In genomic region chr1:153670257-153670858, GRCh38 we compare ENCODE assay signal across 10 cellular contexts. TPM values are rescaled to one million over a fixed set of nuclear protein-coding genes. Genes with fewer than 3 reads are reported as not detected.
DNase-seq lines count a peak whose midpoint lies in the region; ATAC-seq, FAIRE-seq and TF ChIP-seq lines count a peak whose summit lies in the region.
"Had no signal": no experiment of that assay in that cellular context is flagged by ENCODE, and none has a peak within 500 bp of the region (broad histone marks: within the 10 kb centered on the region; RNA-seq: fewer than 3 reads in every experiment).

No MANE protein-coding gene starts in this region.

- no peaks in the 10 kb centered on the region for H4K20me1 ChIP-seq in neural cell (ENCODE audit: insufficient read depth)

- ATAC-seq in HG03571 (IDR thresholded peaks at IDR 0.05; ENCODE audit: unreplicated experiment) (peak; percentile 18), HG03139 (IDR thresholded peaks at IDR 0.05; ENCODE audit: unreplicated experiment) (no peak)

- no peak for TF ChIP-seq RAD21 in neural cell (conservative IDR thresholded peaks at IDR 0.05)

- H3K9me3 ChIP-seq in Caco-2 (no peaks in the 10 kb centered on the region), duodenal mucosa (ENCODE audit: control insufficient read depth in 1 of 2, low read length in 2 of 2) (no peaks in the 10 kb centered on the region), neural cell (ENCODE audit: low read length) (no peaks in the 10 kb centered on the region)

- no peaks in the 10 kb centered on the region for H3F3A ChIP-seq in neural cell (ENCODE audit: insufficient read depth, low read length, poor library complexity, severe bottlenecking)

- peak overlapping the region; percentile 99 for H3K4me2 ChIP-seq in neural cell (ENCODE audit: low read length)

- H3K9me3 Mint-ChIP-seq in Caco-2 (ENCODE audit: unreplicated experiment), result no peaks in the 10 kb centered on the region
- H3K9me3 Mint-ChIP-seq: naive thymus-derived CD8-positive, alpha-beta T cell had no signal

- H3K36me3 ChIP-seq in Caco-2 (ENCODE audit: control insufficient read depth, insufficient read depth, low read length), result peaks cover 8% of the 10 kb centered on the region
- peaks cover 21 to 38% of the 10 kb centered on the region in 2 donors for H3K36me3 ChIP-seq in duodenal mucosa (ENCODE audit: control insufficient read depth in 1 of 2, insufficient read depth in 2 of 2, low read length in 2 of 2)
- peaks cover 20% of the 10 kb centered on the region for H3K36me3 ChIP-seq in neural cell (ENCODE audit: insufficient read depth, low read length)

- peak overlapping the region; percentile 68 for H3K27ac ChIP-seq in duodenal mucosa (ENCODE audit: low read depth, low read length)
- H3K27ac ChIP-seq in neural cell (ENCODE audit: low read length), result peak overlapping the region; percentile 89

- peaks cover 30% of the 10 kb centered on the region for H3K79me2 ChIP-seq in neural cell (replicated peaks; ENCODE audit: insufficient read depth, low read length)

- H3K4me1 ChIP-seq in Caco-2, result peaks cover 4% of the 10 kb centered on the region; the same call in 1 of the 2 replicates
- H3K4me1 ChIP-seq in duodenal mucosa (ENCODE audit: control insufficient read depth in 1 of 2, insufficient read depth in 2 of 2, low read length in 2 of 2), result peaks cover 8 to 11% of the 10 kb centered on the region in 2 donors

- H3K9me2 ChIP-seq in neural cell (ENCODE audit: insufficient read depth, low read length), result no peaks in the 10 kb centered on the region

- H3K27ac Mint-ChIP-seq in Caco-2 (ENCODE audit: unreplicated experiment), result no peak overlapping the region

- TF ChIP-seq CTCF in Caco-2 (IDR thresholded peaks at IDR 0.05; ENCODE audit: insufficient read depth in 1 of 2, low read depth in 1 of 2, low read length in 1 of 2, severe bottlenecking in 1 of 2, unreplicated experiment in 1 of 2), result no peak
- TF ChIP-seq CTCF in neural cell (IDR thresholded peaks at IDR 0.05; ENCODE audit: poor library complexity, severe bottlenecking), result no peak

- CTCF ChIA-PET in Caco-2 (lab: Charles Lee), result no interaction called here

- H3K36me3 Mint-ChIP-seq in Caco-2 (ENCODE audit: insufficient read depth, unreplicated experiment), result peaks cover 4% of the 10 kb centered on the region

- BruUV-seq in Caco-2 (replicated peaks; lab: Mats Ljungman, UMichigan), result TSS peak; percentile 84

- H3K27me3 ChIP-seq in Caco-2 (replicated peaks; ENCODE audit: control insufficient read depth, insufficient read depth, low read length) (no peaks in the 10 kb centered on the region), duodenal mucosa (ENCODE audit: control insufficient read depth in 1 of 2, insufficient read depth in 2 of 2, low read length in 2 of 2) (no peaks in the 10 kb centered on the region), neural cell (ENCODE audit: insufficient read depth, low read depth, low read length) (no peaks in the 10 kb centered on the region)

- intact Hi-C loops in Caco-2 (cut with micrococcal nuclease; ENCODE audit: unreplicated experiment), result loop anchor here (2.0 to 5.0 kb wide), 3 partner anchors 36 to 152 kb away; partner anchors contain the start of gene CHTOP

- POLR2A ChIA-PET in Caco-2 (lab: Charles Lee), result no interaction called here

- no peak for DNase-seq in Caco-2
- DNase-seq in GM12892 (ENCODE audit: insufficient read length), result no peak
- no peak for DNase-seq in NCI-H774 (lab: John Stamatoyannopoulos, UW)
- DNase-seq in SIG-M5 (lab: John Stamatoyannopoulos, UW), result no peak

- no peak for TF ChIP-seq POLR2A in GM12892 (IDR thresholded peaks at IDR 0.05; ENCODE audit: low read depth, low read length)

- no peak for TF ChIP-seq EP300 in neural cell (conservative IDR thresholded peaks at IDR 0.05; ENCODE audit: poor library complexity, severe bottlenecking)

- H3K4me3 Mint-ChIP-seq in Caco-2 (ENCODE audit: unreplicated experiment), result no peak overlapping the region
- H3K4me3 Mint-ChIP-seq: naive thymus-derived CD8-positive, alpha-beta T cell had no signal

- H3K27me3 Mint-ChIP-seq in Caco-2 (ENCODE audit: insufficient read depth, unreplicated experiment), result no peaks in the 10 kb centered on the region
- H3K27me3 Mint-ChIP-seq: naive thymus-derived CD8-positive, alpha-beta T cell had no signal

- FAIRE-seq in GM12892 (lab: Jason Lieb, UNC), result no peak

- peak overlapping the region; percentile 47 for H2AFZ ChIP-seq in neural cell (ENCODE audit: low read depth, low read length)

- peaks cover 6% of the 10 kb centered on the region for H3K4me1 Mint-ChIP-seq in Caco-2 (ENCODE audit: low read depth, unreplicated experiment)

- H3K4me3 ChIP-seq in Caco-2 (ENCODE audit: low read depth, low read length) (peak overlapping the region; percentile 85), duodenal mucosa (ENCODE audit: low read depth in 1 of 2, low read length in 2 of 2) (peak overlapping the region; percentile 87 to 94), neural cell (ENCODE audit: low read length) (peak overlapping the region; percentile 85)

- H3K9ac ChIP-seq in duodenal mucosa (ENCODE audit: low read depth in 1 of 2, low read length in 2 of 2), result peak overlapping the region; percentile 79 to 97
- peak overlapping the region; percentile 95 for H3K9ac ChIP-seq in neural cell (ENCODE audit: low read length)

TF ChIP-seq in neural cell, 6 proteins besides CTCF, POLR2A, EP300 and RAD21:
- TF ChIP-seq MXI1 (conservative IDR thresholded peaks at IDR 0.05; ENCODE audit: poor library complexity, severe bottlenecking), result no peak

RNA-seq across cellular contexts. Expression of gene ILF2, which starts 0.4 kb away (rescaled TPM):
- 287 and 289 TPM in 2 replicates for total RNA-seq in Caco-2 (2022)
- 383 and 410 TPM in 2 replicates for polyA plus RNA-seq in neural cell
- polyA minus RNA-seq in neural cell, result 271 and 286 TPM in 2 replicates
- polyA plus RNA-seq in GM12892 (2012; ENCODE audit: missing spikeins), result 224 TPM

RNA-seq across cellular contexts. Expression of gene NPR1, which starts 8.1 kb away (rescaled TPM):
- total RNA-seq in Caco-2 (2022), result 1.4 and 2.0 TPM in 2 replicates
- polyA plus RNA-seq in neural cell, result 0.18 and 0.45 TPM in 2 replicates
- polyA minus RNA-seq in neural cell, result 0.46 and 0.73 TPM in 2 replicates
- polyA plus RNA-seq in GM12892 (2012; ENCODE audit: missing spikeins), result 0.42 TPM
- total RNA-seq: LHCN-M2; naive thymus-derived CD8-positive, alpha-beta T cell had no signal
- polyA plus RNA-seq: naive thymus-derived CD8-positive, alpha-beta T cell had no signal

RNA-seq across cellular contexts. Expression of gene SNAPIN, which starts 11.9 kb away (rescaled TPM):
- total RNA-seq in Caco-2 (2022), result 32.8 and 34.1 TPM in 2 replicates
- polyA plus RNA-seq in neural cell, result 86.2 and 100.0 TPM in 2 replicates
- polyA minus RNA-seq in neural cell, result 48.5 and 49.9 TPM in 2 replicates
- 38.4 TPM for polyA plus RNA-seq in GM12892 (2012; ENCODE audit: missing spikeins)

RNA-seq across cellular contexts. Expression of gene CHTOP, which starts 36.5 kb away (rescaled TPM):
- total RNA-seq in Caco-2 (2022), result 85.1 and 90.6 TPM in 2 replicates
- polyA plus RNA-seq in neural cell, result 159 and 168 TPM in 2 replicates
- 115 and 132 TPM in 2 replicates for polyA minus RNA-seq in neural cell
- polyA plus RNA-seq in GM12892 (2012; ENCODE audit: missing spikeins), result 40.1 TPM

RNA-seq across cellular contexts. Expression of gene S100A1, which starts 42.1 kb away (rescaled TPM):
- 12.6 and 18.1 TPM in 2 replicates for total RNA-seq in Caco-2 (2022)
- polyA plus RNA-seq in neural cell, result not detected in 2 replicates
- polyA minus RNA-seq in neural cell, result not detected in 2 replicates
- 0.53 TPM for polyA plus RNA-seq in GM12892 (2012; ENCODE audit: missing spikeins)
- total RNA-seq: naive thymus-derived CD8-positive, alpha-beta T cell had no signal
- polyA plus RNA-seq: naive thymus-derived CD8-positive, alpha-beta T cell had no signal
